In genomic region chr4:77481856-77482255, GRCh38 we compare ENCODE assay signal across 25 cellular contexts.
DNase-seq lines count a peak whose midpoint lies in the region; ATAC-seq, FAIRE-seq and TF ChIP-seq lines count a peak whose summit lies in the region.
"Had no signal": no experiment of that assay in that cellular context is flagged by ENCODE, and none has a peak within 500 bp of the region (broad histone marks: within the 10 kb centered on the region; RNA-seq: fewer than 3 reads in every experiment).

No MANE protein-coding gene starts in this region.

- H3K27ac Mint-ChIP-seq in HFFc6 (no peak overlapping the region), astrocyte (ENCODE audit: unreplicated experiment) (no peak overlapping the region), chondrocyte (ENCODE audit: unreplicated experiment) (no peak overlapping the region)
- H3K27ac Mint-ChIP-seq: activated B cell treated with CpG ODN at 0.5 μM for 24 hours; activated naive CD8-positive, alpha-beta T cell treated with anti-CD3 and anti-CD28 coated beads, Interleukin-2, amount 10 ng/mL, durations not matched to agents 7 days and 5 days; activated T-helper 2 cell treated with anti-CD3 and anti-CD28 coated beads, Interferon-gamma antibody, Interleukin-2, Interleukin-4, amounts not matched to agents 10 μg/mL and 5 μg/mL and 100 μg/mL, durations not matched to agents 14 hours and 24 hours and 36 hours; stimulated activated naive CD8-positive, alpha-beta T cell treated with anti-CD3 and anti-CD28 coated beads, Interleukin-15, amount 100 ng/mL, for 72 hours had no signal

- TF ChIP-seq CTCF in HFFc6 (IDR thresholded peaks at IDR 0.05), result no peak
- no peak for TF ChIP-seq CTCF in astrocyte (IDR thresholded peaks at IDR 0.05; ENCODE audit: insufficient read depth, low read depth, low read length)
- no peak for TF ChIP-seq CTCF in chondrocyte (IDR thresholded peaks at IDR 0.05)

- H3K79me2 ChIP-seq in astrocyte (ENCODE audit: insufficient read depth, low read length), result no peaks in the 10 kb centered on the region
- H3K79me2 ChIP-seq: hepatocyte had no signal

- no peaks in the 10 kb centered on the region for H3K9me3 ChIP-seq in astrocyte (ENCODE audit: insufficient read depth, low read depth, low read length)

- DNase-seq in HFFc6, result peak; percentile 25
- DNase-seq in astrocyte (ENCODE audit: low read depth), result peak; percentile 6
- DNase-seq in fibroblast of peridontal ligament (ENCODE audit: extremely low read depth), result peak; percentile 12
- peak; percentile 53 for DNase-seq in stromal cell of bone marrow (ENCODE audit: low read depth)
- no peak for DNase-seq in SIG-M5 treated with dmso at 0.1 percent for 504 hours (lab: John Stamatoyannopoulos, UW; ENCODE audit: unreplicated experiment)
- DNase-seq in chondrocyte (ENCODE audit: low spot score), result no peak
- DNase-seq: activated B cell treated with CpG ODN at 0.5 μM for 24 hours; activated CD4-positive, alpha-beta T cell treated with anti-CD3 and anti-CD28 coated beads, Interleukin-2, amount 50 U/mL, for 48 hours; activated CD8-positive, alpha-beta memory T cell treated with anti-CD3 and anti-CD28 coated beads, Interleukin-2, amount 50 U/mL, for 48 hours; activated naive CD8-positive, alpha-beta T cell treated with anti-CD3 and anti-CD28 coated beads, Interleukin-2, amount 10 ng/mL, durations not matched to agents 7 days and 5 days; AML-193; cortex of kidney; DMS53; GOT3; KG1; mesendoderm; NCI-H187; stimulated activated naive CD8-positive, alpha-beta T cell treated with anti-CD3 and anti-CD28 coated beads, Interleukin-15, amount 100 ng/mL, for 72 hours had no signal

- FAIRE-seq in astrocyte (lab: Jason Lieb, UNC), result no peak
- FAIRE-seq: frontal cortex, HTR-8/SVneo had no signal

- H3K4me3 ChIP-seq in astrocyte (ENCODE audit: insufficient read depth, low read depth, low read length), result no peak overlapping the region
- H3K4me3 ChIP-seq: hepatocyte, tibial nerve had no signal

- no peaks in the 10 kb centered on the region for H3K4me1 Mint-ChIP-seq in HFFc6 (ENCODE audit: low read depth)
- H3K4me1 Mint-ChIP-seq in astrocyte (ENCODE audit: low read depth, unreplicated experiment), result no peaks in the 10 kb centered on the region
- no peaks in the 10 kb centered on the region for H3K4me1 Mint-ChIP-seq in chondrocyte (ENCODE audit: low read depth)
- H3K4me1 Mint-ChIP-seq: activated naive CD8-positive, alpha-beta T cell treated with anti-CD3 and anti-CD28 coated beads, Interleukin-2, amount 10 ng/mL, durations not matched to agents 7 days and 5 days; stimulated activated naive CD8-positive, alpha-beta T cell treated with anti-CD3 and anti-CD28 coated beads, Interleukin-15, amount 100 ng/mL, for 72 hours had no signal

- H2AFZ ChIP-seq in astrocyte (ENCODE audit: low read depth, low read length), result no peak overlapping the region
- H2AFZ ChIP-seq: hepatocyte had no signal

- H3K27ac ChIP-seq in astrocyte (ENCODE audit: low read depth, low read length), result no peak overlapping the region
- H3K27ac ChIP-seq: hepatocyte, tibial nerve had no signal

- H3K9ac ChIP-seq in astrocyte (ENCODE audit: low read length), result no peak overlapping the region

- no peak overlapping the region for H3K4me2 ChIP-seq in astrocyte (ENCODE audit: low read length)
- H3K4me2 ChIP-seq: hepatocyte had no signal

- no peaks in the 10 kb centered on the region for H3K9me3 Mint-ChIP-seq in HFFc6
- H3K9me3 Mint-ChIP-seq in astrocyte (ENCODE audit: unreplicated experiment), result no peaks in the 10 kb centered on the region
- peaks cover 10% of the 10 kb centered on the region for H3K9me3 Mint-ChIP-seq in chondrocyte (ENCODE audit: low read depth)
- H3K9me3 Mint-ChIP-seq: activated B cell treated with CpG ODN at 0.5 μM for 24 hours; activated naive CD8-positive, alpha-beta T cell treated with anti-CD3 and anti-CD28 coated beads, Interleukin-2, amount 10 ng/mL, durations not matched to agents 7 days and 5 days; activated T-helper 2 cell treated with anti-CD3 and anti-CD28 coated beads, Interferon-gamma antibody, Interleukin-2, Interleukin-4, amounts not matched to agents 10 μg/mL and 5 μg/mL and 100 μg/mL, durations not matched to agents 14 hours and 24 hours and 36 hours had no signal

- no peaks in the 10 kb centered on the region for H3K36me3 ChIP-seq in astrocyte (ENCODE audit: insufficient read depth, low read length)
- H3K36me3 ChIP-seq: tibial nerve had no signal

- no peaks in the 10 kb centered on the region for H4K20me1 ChIP-seq in astrocyte (ENCODE audit: insufficient read depth, low read length)

- H3K27me3 Mint-ChIP-seq in HFFc6 (ENCODE audit: insufficient read depth) (peaks cover 4% of the 10 kb centered on the region; the same call in 1 of the 2 replicates), astrocyte (ENCODE audit: low read depth, unreplicated experiment) (peaks cover 25% of the 10 kb centered on the region), chondrocyte (ENCODE audit: low read depth) (peaks cover 25% of the 10 kb centered on the region)
- H3K27me3 Mint-ChIP-seq: activated B cell treated with CpG ODN at 0.5 μM for 24 hours had no signal

- no peak overlapping the region for H3K4me3 Mint-ChIP-seq in HFFc6
- no peak overlapping the region for H3K4me3 Mint-ChIP-seq in astrocyte (ENCODE audit: unreplicated experiment)
- H3K4me3 Mint-ChIP-seq in chondrocyte (ENCODE audit: unreplicated experiment), result no peak overlapping the region
- H3K4me3 Mint-ChIP-seq: activated B cell treated with CpG ODN at 0.5 μM for 24 hours; activated naive CD8-positive, alpha-beta T cell treated with anti-CD3 and anti-CD28 coated beads, Interleukin-2, amount 10 ng/mL, durations not matched to agents 7 days and 5 days; stimulated activated naive CD8-positive, alpha-beta T cell treated with anti-CD3 and anti-CD28 coated beads, Interleukin-15, amount 100 ng/mL, for 72 hours had no signal

- H3K4me1 ChIP-seq in astrocyte (ENCODE audit: insufficient read depth, low read length), result no peaks in the 10 kb centered on the region
- H3K4me1 ChIP-seq: tibial nerve had no signal

- H3K36me3 Mint-ChIP-seq in HFFc6 (ENCODE audit: low read depth) (no peaks in the 10 kb centered on the region), astrocyte (ENCODE audit: low read depth, unreplicated experiment) (no peaks in the 10 kb centered on the region), chondrocyte (ENCODE audit: low read depth) (no peaks in the 10 kb centered on the region)
- H3K36me3 Mint-ChIP-seq: activated naive CD8-positive, alpha-beta T cell treated with anti-CD3 and anti-CD28 coated beads, Interleukin-2, amount 10 ng/mL, durations not matched to agents 7 days and 5 days had no signal

- H3K27me3 ChIP-seq in astrocyte (ENCODE audit: insufficient read depth, low read length), result peaks cover 2% of the 10 kb centered on the region
- H3K27me3 ChIP-seq: tibial nerve had no signal

- ATAC-seq in HG02588 (IDR thresholded peaks at IDR 0.05; ENCODE audit: unreplicated experiment), result no peak
- ATAC-seq: left lobe of liver; stimulated activated naive CD8-positive, alpha-beta T cell treated with anti-CD3 and anti-CD28 coated beads, Interleukin-15, amount 100 ng/mL, for 72 hours had no signal

Comparison
In these comparisons a context has a peak if more than half of its experiments do, and no peak if none do; other contexts are left out.
1. DNase-seq: peak in HFFc6 (single experiment), astrocyte (single experiment), fibroblast of peridontal ligament (single experiment) and stromal cell of bone marrow (single experiment); none in SIG-M5 treated with dmso at 0.1 percent for 504 hours (single experiment) and chondrocyte (single experiment).